In the genomic region with DNA sequence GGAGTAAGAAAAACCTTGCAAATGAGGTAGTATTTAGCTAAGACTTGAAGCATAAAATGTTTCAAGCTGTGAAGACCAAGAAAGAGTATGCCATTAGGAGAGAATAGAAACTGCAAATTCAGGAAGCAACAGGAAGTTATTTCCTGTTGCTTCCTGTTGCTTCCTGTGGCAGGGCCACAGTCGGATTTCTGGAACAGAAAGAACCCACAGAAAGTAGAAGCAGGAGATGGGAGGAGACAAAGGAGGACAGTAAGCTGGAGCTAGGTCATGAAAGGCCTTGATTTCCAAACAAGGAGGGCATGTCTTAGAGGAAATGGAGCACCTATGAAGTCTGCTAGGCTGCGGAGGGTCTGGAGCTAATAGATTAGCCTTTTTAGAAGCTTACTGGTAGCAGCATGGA, we compare ENCODE assay signal across 20 cellular contexts. TPM values are rescaled to one million over a fixed set of nuclear protein-coding genes. Genes with fewer than 3 reads are reported as not detected.
DNase-seq lines count a peak whose midpoint lies in the region; ATAC-seq and TF ChIP-seq lines count a peak whose summit lies in the region.
"Had no signal": no experiment of that assay in that cellular context is flagged by ENCODE, and none has a peak within 500 bp of the region (broad histone marks: within the 10 kb centered on the region; RNA-seq: fewer than 3 reads in every experiment).

No MANE protein-coding gene starts in this region.

- intact Hi-C loops in heart left ventricle (cut with DNase I) (loop anchor here in 1 of 10 donors (5.0 kb wide), 1 partner anchor 169 kb away; no protein-coding TSS in a partner anchor), Right ventricle myocardium superior (cut with DNase I) (loop anchor here (10.0 kb wide), 1 partner anchor 167 kb away; no protein-coding TSS in a partner anchor), esophagus muscularis mucosa (cut with DNase I) (no loop called here), upper lobe of right lung (cut with DNase I) (no loop called here)

- H3K36me3 ChIP-seq in heart left ventricle = peaks cover 0 to 6% (median 0%) of the 10 kb centered on the region in 9 donors
- H3K36me3 ChIP-seq in esophagus muscularis mucosa = no peaks in the 10 kb centered on the region
- H3K36me3 ChIP-seq in mesodermal cell (ENCODE audit: control insufficient read depth, insufficient read depth, low read length) = no peaks in the 10 kb centered on the region
- H3K36me3 ChIP-seq in upper lobe of right lung = no peaks in the 10 kb centered on the region
- no peaks in the 10 kb centered on the region for H3K36me3 ChIP-seq in WERI-Rb-1
- H3K36me3 ChIP-seq: tibial artery had no signal

- H3K9me3 ChIP-seq in heart left ventricle (no peaks in the 10 kb centered on the region), esophagus muscularis mucosa (no peaks in the 10 kb centered on the region), mesodermal cell (ENCODE audit: control insufficient read depth, low read length) (no peaks in the 10 kb centered on the region), upper lobe of right lung (no peaks in the 10 kb centered on the region), WERI-Rb-1 (ENCODE audit: severe bottlenecking) (no peaks in the 10 kb centered on the region)
- H3K9me3 ChIP-seq: tibial artery had no signal

- TF ChIP-seq EP300 in esophagus muscularis mucosa (IDR thresholded peaks at IDR 0.05) = no peak

- WGBS in heart left ventricle, 4 donors = 33 to 49% (median 36%) methylated on average over 2 of the region's 2 CpGs
- 54% methylated on average over 2 of the region's 2 CpGs for WGBS in esophagus muscularis mucosa
- WGBS in mesodermal cell (ENCODE audit: insufficient coverage in 2 of 2), 2 experiments = 81 to 90% methylated on average over 2 of the region's 2 CpGs

- no peaks in the 10 kb centered on the region for H3K27me3 ChIP-seq in heart left ventricle
- H3K27me3 ChIP-seq in esophagus muscularis mucosa = no peaks in the 10 kb centered on the region
- H3K27me3 ChIP-seq in upper lobe of right lung = no peaks in the 10 kb centered on the region
- peaks cover 24% of the 10 kb centered on the region for H3K27me3 ChIP-seq in WERI-Rb-1 (ENCODE audit: insufficient read depth, low read depth, severe bottlenecking)
- H3K27me3 ChIP-seq: foreskin keratinocyte, tibial artery had no signal

- H3K27ac ChIP-seq in heart left ventricle (peak overlapping the region; percentile 23 to 82 (median 74)), esophagus muscularis mucosa (replicated peaks in 1 of 4) (peak overlapping the region in 3 of 4 donors; percentile 0 to 46 (median 43)), mesodermal cell (ENCODE audit: low read depth, low read length, severe bottlenecking) (peak overlapping the region; percentile 53), upper lobe of right lung (peak overlapping the region; percentile 61), WERI-Rb-1 (no peak overlapping the region)
- H3K27ac ChIP-seq: foreskin keratinocyte, tibial artery had no signal

- ATAC-seq in heart left ventricle (peak; percentile 8 to 57 (median 36)), Right ventricle myocardium superior (ENCODE audit: poor library complexity) (no peak), upper lobe of right lung (peak; percentile 50), GM18873 (IDR thresholded peaks at IDR 0.05; ENCODE audit: low FRiP score, unreplicated experiment) (no peak)
- ATAC-seq: foreskin keratinocyte had no signal

- H3K4me1 ChIP-seq in heart left ventricle (peaks cover 0 to 39% (median 14%) of the 10 kb centered on the region in 12 donors), esophagus muscularis mucosa (peaks cover 0 to 12% (median 3%) of the 10 kb centered on the region in 4 donors), mesodermal cell (ENCODE audit: control insufficient read depth, insufficient read depth, low read length, poor library complexity, severe bottlenecking) (no peaks in the 10 kb centered on the region), upper lobe of right lung (no peaks in the 10 kb centered on the region)
- H3K4me1 ChIP-seq: foreskin keratinocyte, tibial artery had no signal

- DNase-seq in heart left ventricle (no peak), Right ventricle myocardium superior (no peak), esophagus muscularis mucosa (ENCODE audit: extremely low spot score) (no peak), upper lobe of right lung (no peak), NCI-H446 treated with DMSO at 0.1 percent for 48 hours (lab: John Stamatoyannopoulos, UW) (no peak), WERI-Rb-1 (no peak)
- DNase-seq: activated CD4-positive, alpha-beta memory T cell treated with anti-CD3 and anti-CD28 coated beads, Interleukin-2, amount 10 ng/mL, durations not matched to agents 7 days and 5 days; activated naive CD4-positive, alpha-beta T cell treated with anti-CD3 and anti-CD28 coated beads, Interleukin-2, amount 10 ng/mL, durations not matched to agents 7 days and 5 days; activated T-cell treated with anti-CD3 and anti-CD28 coated beads, Interleukin-2, amount 50 U/mL, for 24 hours; aorta; CD4-positive, alpha-beta memory T cell; DMS79; foreskin keratinocyte; left cardiac atrium; NCI-H187 treated with DMSO at 0.1 percent for 48 hours; T-helper 1 cell; tibial artery had no signal

- H3K4me3 ChIP-seq in heart left ventricle (peak overlapping the region in 2 of 12 donors; percentile 10 to 23), esophagus muscularis mucosa (no peak overlapping the region), mesodermal cell (ENCODE audit: extremely low read depth, insufficient read depth, low read length, poor library complexity, severe bottlenecking) (no peak overlapping the region), upper lobe of right lung (no peak overlapping the region), WERI-Rb-1 (ENCODE audit: low read depth, low read length) (no peak overlapping the region)
- H3K4me3 ChIP-seq: tibial artery had no signal

- TF ChIP-seq CTCF in heart left ventricle (IDR thresholded peaks at IDR 0.05) (no peak), esophagus muscularis mucosa (IDR thresholded peaks at IDR 0.05) (no peak), upper lobe of right lung (IDR thresholded peaks at IDR 0.05) (no peak), WERI-Rb-1 (IDR thresholded peaks at IDR 0.05; ENCODE audit: low read depth, low read length) (no peak)

- TF ChIP-seq POLR2A in heart left ventricle (IDR thresholded peaks at IDR 0.05) (no peak), esophagus muscularis mucosa (IDR thresholded peaks at IDR 0.05; ENCODE audit: low read depth) (no peak)

RNA-seq across cellular contexts. Expression of a gene that starts 17.2 kb away (rescaled TPM):
- total RNA-seq in heart left ventricle (100 to 1,000 TPM in 3 of 9 donors, 10 to 100 TPM in 6; 53.2 to 246 (median 90.0) TPM), Right ventricle myocardium superior (94.5 TPM), esophagus muscularis mucosa (not detected), upper lobe of right lung (0.17 TPM)
- 10 to 100 TPM; 14.5 to 21.0 TPM for polyA plus RNA-seq in heart left ventricle
- polyA plus RNA-seq in mesodermal cell (2013, experiment 1 of 2) = not detected
- polyA plus RNA-seq in mesodermal cell (2013, experiment 2 of 2) = not detected
- total RNA-seq: activated CD4-positive, alpha-beta memory T cell treated with anti-CD3 and anti-CD28 coated beads, Interleukin-2, amount 10 ng/mL, durations not matched to agents 7 days and 5 days; aorta; CD4-positive, alpha-beta memory T cell; foreskin keratinocyte; osteocyte had no signal
- polyA plus RNA-seq: aorta; CD4-positive, alpha-beta memory T cell; foreskin keratinocyte had no signal

RNA-seq across cellular contexts. Expression of a gene that starts 28.3 kb away (rescaled TPM):
- 1 to 10 TPM in 5 of 9 donors, under 1 TPM in 4; 0.37 to 2.8 (median 1.6) TPM for total RNA-seq in heart left ventricle
- 1 to 10 TPM in 1 of 2 donors, under 1 TPM in 1; 0.88 to 1.4 TPM for polyA plus RNA-seq in heart left ventricle
- 0.70 TPM for total RNA-seq in Right ventricle myocardium superior
- total RNA-seq in esophagus muscularis mucosa = 1 to 10 TPM; 2.1 to 3.9 (median 2.6) TPM
- 3.4 TPM for polyA plus RNA-seq in mesodermal cell (2013, experiment 1 of 2)
- polyA plus RNA-seq in mesodermal cell (2013, experiment 2 of 2) = 2.0 TPM
- 4.4 TPM for total RNA-seq in upper lobe of right lung
- total RNA-seq: CD4-positive, alpha-beta memory T cell; osteocyte had no signal

RNA-seq across cellular contexts. Expression of a gene that starts 37.1 kb away (rescaled TPM):
- total RNA-seq in heart left ventricle (1 to 10 TPM; 1.6 to 7.4 (median 4.5) TPM), Right ventricle myocardium superior (2.5 TPM), esophagus muscularis mucosa (1 to 10 TPM; 3.2 to 6.6 (median 4.2) TPM), upper lobe of right lung (29.4 TPM)
- polyA plus RNA-seq in heart left ventricle = 1 to 10 TPM; 3.0 to 9.9 TPM
- polyA plus RNA-seq in mesodermal cell (2013, experiment 1 of 2) = 7.6 TPM
- polyA plus RNA-seq in mesodermal cell (2013, experiment 2 of 2) = 8.9 TPM

Comparison
In these comparisons a context has a peak if more than half of its experiments do, and no peak if none do; other contexts are left out.
1. ATAC-seq: peak in heart left ventricle (4 of 4) and upper lobe of right lung (single experiment); none in Right ventricle myocardium superior (single experiment) and GM18873 (single experiment).
2. RNA of a gene that starts 17.2 kb away (total RNA-seq): 94.5 TPM in Right ventricle myocardium superior (single experiment) and 53.2 to 246 TPM in heart left ventricle; 0.17 TPM in upper lobe of right lung (single experiment) and not detected in esophagus muscularis mucosa; every median in the first group is over 10 times any median in the second.